In the genomic region with DNA sequence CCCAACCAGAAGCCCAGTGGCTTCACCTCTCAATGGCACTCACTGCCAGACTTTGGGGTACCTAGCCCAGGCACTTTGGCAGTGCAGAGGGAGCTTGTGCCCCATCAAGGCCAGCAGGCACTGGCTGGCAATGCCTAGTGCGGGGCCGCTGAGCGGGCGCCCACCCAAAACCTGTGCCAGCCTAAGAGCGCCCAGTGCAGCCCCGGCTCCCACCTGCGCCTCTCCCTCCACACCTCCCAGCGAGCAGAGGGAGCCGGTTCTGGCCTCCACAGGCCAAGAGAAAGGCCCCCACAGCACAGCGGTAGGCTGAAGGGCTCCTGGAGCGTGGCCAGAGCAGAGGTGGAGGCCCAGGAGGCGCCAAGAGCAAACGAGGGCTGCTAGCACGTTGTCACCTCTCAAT, we compare ENCODE assay signal across 36 cellular contexts.
"Had no signal": no experiment of that assay in that cellular context is flagged by ENCODE, and none has a peak within 500 bp of the region (broad histone marks: within the 10 kb centered on the region; RNA-seq: fewer than 3 reads in every experiment).

No MANE protein-coding gene starts in this region.

- H3K27ac ChIP-seq: adrenal gland, ascending aorta, cardiac muscle cell, VCaP had no signal

- H3K9me3 Mint-ChIP-seq: activated CD4-positive, alpha-beta memory T cell treated with anti-CD3 and anti-CD28 coated beads for 36 hours; activated CD4-positive, alpha-beta T cell treated with anti-CD3 and anti-CD28 coated beads, Interleukin-2, amount 10 ng/mL, durations not matched to agents 24 days and 14 days; activated CD8-positive, alpha-beta T cell treated with anti-CD3 and anti-CD28 coated beads for 36 hours; activated naive CD4-positive, alpha-beta T cell treated with anti-CD3 and anti-CD28 coated beads for 36 hours; activated naive CD8-positive, alpha-beta T cell treated with anti-CD3 and anti-CD28 coated beads for 36 hours; activated T-cell treated with anti-CD3 and anti-CD28 coated beads, Interleukin-2, amount 50 U/mL, for 4 hours; activated T-cell treated with anti-CD3 and anti-CD28 coated beads, Interleukin-2, amount 50 U/mL, for 72 hours; activated T-helper 1 cell treated with anti-CD3 and anti-CD28 coated beads, Interleukin-12 subunit alpha, Interleukin-12 subunit beta, Interleukin-2, Interleukin-4 antibody, amounts not matched to agents 30 ng/mL and 10 ng/mL and 1 ng/mL, durations not matched to agents 14 hours and 24 hours and 36 hours; activated T-helper 17 cell treated with anti-CD3 and anti-CD28 coated beads, Interleukin-2, amount 50 U/mL, for 72 hours; T-helper 1 cell treated with Interleukin-12 subunit alpha and Interleukin-12 subunit beta and Interleukin-4 antibody, amounts not matched to agents 30 μg/mL and 1 μg/mL, for 36 hours; T-helper 2 cell treated with Interferon-gamma antibody and Interleukin-4, amounts not matched to agents 5 μg/mL and 100 μg/mL, for 36 hours had no signal

- ATAC-seq: activated CD8-positive, alpha-beta T cell treated with anti-CD3 and anti-CD28 coated beads for 36 hours; activated naive CD4-positive, alpha-beta T cell treated with anti-CD3 and anti-CD28 coated beads, Interleukin-2, amount 50 U/mL, for 72 hours; activated T-cell treated with anti-CD3 and anti-CD28 coated beads, Interleukin-2, amount 50 U/mL, for 72 hours; activated T-helper 17 cell treated with anti-CD3 and anti-CD28 coated beads, Interleukin-2, amount 50 U/mL, for 72 hours had no signal

- H3K4me1 ChIP-seq: adrenal gland, ascending aorta had no signal

- H3K27me3 ChIP-seq: adrenal gland, ascending aorta, cardiac muscle cell had no signal

- H3K27me3 Mint-ChIP-seq: activated B cell treated with CpG ODN at 0.5 μM for 24 hours; activated CD4-positive, alpha-beta memory T cell treated with anti-CD3 and anti-CD28 coated beads for 36 hours; activated CD4-positive, alpha-beta T cell treated with anti-CD3 and anti-CD28 coated beads, Interleukin-2, amount 10 ng/mL, durations not matched to agents 24 days and 14 days; activated CD8-positive, alpha-beta T cell treated with anti-CD3 and anti-CD28 coated beads for 36 hours; activated naive CD8-positive, alpha-beta T cell treated with anti-CD3 and anti-CD28 coated beads for 36 hours; activated T-helper 17 cell treated with anti-CD3 and anti-CD28 coated beads, Interleukin-2, amount 50 U/mL, for 72 hours; brain; central memory CD8-positive, alpha-beta T cell had no signal

- H3K27ac Mint-ChIP-seq: activated B cell treated with CpG ODN at 0.5 μM for 24 hours; activated CD4-positive, alpha-beta memory T cell treated with anti-CD3 and anti-CD28 coated beads for 36 hours; activated CD4-positive, alpha-beta T cell treated with anti-CD3 and anti-CD28 coated beads, Interleukin-2, amount 10 ng/mL, durations not matched to agents 24 days and 14 days; activated CD8-positive, alpha-beta T cell treated with anti-CD3 and anti-CD28 coated beads for 36 hours; activated naive CD4-positive, alpha-beta T cell treated with anti-CD3 and anti-CD28 coated beads for 36 hours; activated naive CD4-positive, alpha-beta T cell treated with anti-CD3 and anti-CD28 coated beads, Interleukin-2, amount 50 U/mL, for 72 hours; activated naive CD8-positive, alpha-beta T cell treated with anti-CD3 and anti-CD28 coated beads for 36 hours; activated T-cell treated with anti-CD3 and anti-CD28 coated beads, Interleukin-2, amount 50 U/mL, for 72 hours; activated T-helper 1 cell treated with anti-CD3 and anti-CD28 coated beads, Interleukin-12 subunit alpha, Interleukin-12 subunit beta, Interleukin-2, Interleukin-4 antibody, amounts not matched to agents 30 ng/mL and 10 ng/mL and 1 ng/mL, durations not matched to agents 14 hours and 24 hours and 36 hours; activated T-helper 17 cell treated with anti-CD3 and anti-CD28 coated beads, Interleukin-2, amount 50 U/mL, for 72 hours; brain; T-helper 1 cell treated with Interleukin-12 subunit alpha and Interleukin-12 subunit beta and Interleukin-4 antibody, amounts not matched to agents 30 μg/mL and 1 μg/mL, for 36 hours; T-helper 2 cell treated with Interferon-gamma antibody and Interleukin-4, amounts not matched to agents 5 μg/mL and 100 μg/mL, for 36 hours had no signal

- H3K36me3 ChIP-seq: adrenal gland, ascending aorta, cardiac muscle cell had no signal

- H3K4me1 Mint-ChIP-seq: activated B cell treated with CpG ODN at 0.5 μM for 24 hours; activated CD4-positive, alpha-beta T cell treated with anti-CD3 and anti-CD28 coated beads, Interleukin-2, amount 10 ng/mL, durations not matched to agents 24 days and 14 days; activated naive CD8-positive, alpha-beta T cell treated with anti-CD3 and anti-CD28 coated beads for 36 hours; activated T-helper 17 cell treated with anti-CD3 and anti-CD28 coated beads, Interleukin-2, amount 50 U/mL, for 72 hours; brain; central memory CD8-positive, alpha-beta T cell had no signal

- H3K4me3 Mint-ChIP-seq: activated B cell treated with CpG ODN at 0.5 μM for 24 hours; activated CD4-positive, alpha-beta memory T cell treated with anti-CD3 and anti-CD28 coated beads for 36 hours; activated CD4-positive, alpha-beta T cell treated with anti-CD3 and anti-CD28 coated beads, Interleukin-2, amount 10 ng/mL, durations not matched to agents 24 days and 14 days; activated CD8-positive, alpha-beta T cell treated with anti-CD3 and anti-CD28 coated beads for 36 hours; activated naive CD4-positive, alpha-beta T cell treated with anti-CD3 and anti-CD28 coated beads for 36 hours; activated naive CD8-positive, alpha-beta T cell treated with anti-CD3 and anti-CD28 coated beads for 36 hours; activated T-cell treated with anti-CD3 and anti-CD28 coated beads, Interleukin-2, amount 50 U/mL, for 4 hours; activated T-cell treated with anti-CD3 and anti-CD28 coated beads, Interleukin-2, amount 50 U/mL, for 72 hours; activated T-helper 1 cell treated with anti-CD3 and anti-CD28 coated beads, Interleukin-12 subunit alpha, Interleukin-12 subunit beta, Interleukin-2, Interleukin-4 antibody, amounts not matched to agents 30 ng/mL and 10 ng/mL and 1 ng/mL, durations not matched to agents 14 hours and 24 hours and 36 hours; activated T-helper 17 cell treated with anti-CD3 and anti-CD28 coated beads, Interleukin-2, amount 50 U/mL, for 72 hours; brain; central memory CD8-positive, alpha-beta T cell; T-helper 1 cell treated with Interleukin-12 subunit alpha and Interleukin-12 subunit beta and Interleukin-4 antibody, amounts not matched to agents 30 μg/mL and 1 μg/mL, for 36 hours; T-helper 2 cell treated with Interferon-gamma antibody and Interleukin-4, amounts not matched to agents 5 μg/mL and 100 μg/mL, for 36 hours had no signal

- H3K4me3 ChIP-seq: adrenal gland, ascending aorta, cardiac muscle cell had no signal

- H3K9me3 ChIP-seq: adrenal gland, ascending aorta had no signal

- DNase-seq: activated B cell treated with CpG ODN at 0.5 μM for 24 hours; activated CD4-positive, alpha-beta memory T cell treated with anti-CD3 and anti-CD28 coated beads for 36 hours; activated CD4-positive, alpha-beta T cell treated with anti-CD3 and anti-CD28 coated beads for 4 hours; activated CD4-positive, alpha-beta T cell treated with anti-CD3 and anti-CD28 coated beads, Interleukin-2, amount 10 ng/mL, durations not matched to agents 24 days and 14 days; activated CD4-positive, alpha-beta T cell treated with anti-CD3 and anti-CD28 coated beads, Interleukin-2, amount 50 U/mL, for 1 hour; activated CD4-positive, alpha-beta T cell treated with anti-CD3 and anti-CD28 coated beads, Interleukin-2, amount 50 U/mL, for 4 hours; activated CD4-positive, CD25-positive, alpha-beta regulatory T cell treated with anti-CD3 and anti-CD28 coated beads, Interleukin-2, amount 50 U/mL, for 72 hours; activated CD8-positive, alpha-beta memory T cell treated with anti-CD3 and anti-CD28 coated beads, Interleukin-2, amount 50 U/mL, for 4 hours; activated CD8-positive, alpha-beta T cell treated with anti-CD3 and anti-CD28 coated beads for 36 hours; activated effector memory CD4-positive, alpha-beta T cell treated with anti-CD3 and anti-CD28 coated beads, Interleukin-2, amount 50 U/mL, for 16 hours; activated gamma-delta T cell treated with Interleukin-2 at 50 U/mL for 16 hours; activated naive CD4-positive, alpha-beta T cell; activated naive CD4-positive, alpha-beta T cell treated with anti-CD3 and anti-CD28 coated beads for 36 hours; activated naive CD4-positive, alpha-beta T cell treated with anti-CD3 and anti-CD28 coated beads, Interleukin-2, amount 50 U/mL, for 16 hours; activated naive CD8-positive, alpha-beta T cell treated with anti-CD3 and anti-CD28 coated beads for 36 hours; activated T-cell treated with anti-CD3 and anti-CD28 coated beads for 4 hours; activated T-cell treated with anti-CD3 and anti-CD28 coated beads, Interleukin-2, amount 50 U/mL, for 1 hour; activated T-cell treated with anti-CD3 and anti-CD28 coated beads, Interleukin-2, amount 50 U/mL, for 4 hours; activated T-cell treated with anti-CD3 and anti-CD28 coated beads, Interleukin-2, amount 50 U/mL, for 72 hours; adrenal gland; amniotic stem cell; caudate nucleus; cerebellar nuclear complex; T-helper 1 cell; T-helper 2 cell; T-helper 9 cell had no signal

- H3K36me3 Mint-ChIP-seq: activated CD4-positive, alpha-beta memory T cell treated with anti-CD3 and anti-CD28 coated beads for 36 hours; activated naive CD4-positive, alpha-beta T cell treated with anti-CD3 and anti-CD28 coated beads, Interleukin-2, amount 50 U/mL, for 72 hours; activated naive CD8-positive, alpha-beta T cell treated with anti-CD3 and anti-CD28 coated beads for 36 hours; brain had no signal
